1 cellular context compared by ENCODE assay signal in the genomic region with DNA sequence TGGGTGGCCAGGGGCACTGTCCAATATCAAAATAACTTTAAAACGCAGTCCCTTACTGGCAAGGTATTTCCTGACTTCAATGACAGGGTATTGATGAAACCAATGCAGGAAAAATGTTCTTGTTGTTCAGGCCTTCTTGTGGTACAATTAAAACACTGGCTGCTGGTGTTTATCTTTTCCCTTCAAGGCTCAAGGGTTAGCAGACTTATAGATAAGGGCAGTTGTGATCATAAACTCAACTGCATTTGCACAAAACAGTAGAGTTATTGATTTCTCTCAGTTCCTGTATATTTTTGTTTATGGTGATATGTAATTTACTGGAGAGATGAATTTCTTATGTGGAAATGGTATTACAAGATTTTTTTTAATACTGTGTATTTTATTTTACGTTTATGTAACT.
TF ChIP-seq lines count a peak whose summit lies in the region.

No MANE protein-coding gene starts in this region.

TF ChIP-seq in K562, 482 proteins besides CTCF, POLR2A, EP300 and RAD21:
- TF ChIP-seq, protein P1, sequence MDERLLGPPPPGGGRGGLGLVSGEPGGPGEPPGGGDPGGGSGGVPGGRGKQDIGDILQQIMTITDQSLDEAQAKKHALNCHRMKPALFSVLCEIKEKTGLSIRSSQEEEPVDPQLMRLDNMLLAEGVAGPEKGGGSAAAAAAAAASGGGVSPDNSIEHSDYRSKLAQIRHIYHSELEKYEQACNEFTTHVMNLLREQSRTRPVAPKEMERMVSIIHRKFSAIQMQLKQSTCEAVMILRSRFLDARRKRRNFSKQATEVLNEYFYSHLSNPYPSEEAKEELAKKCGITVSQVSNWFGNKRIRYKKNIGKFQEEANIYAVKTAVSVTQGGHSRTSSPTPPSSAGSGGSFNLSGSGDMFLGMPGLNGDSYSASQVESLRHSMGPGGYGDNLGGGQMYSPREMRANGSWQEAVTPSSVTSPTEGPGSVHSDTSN (CRISPR knock-in tag; IDR thresholded peaks at IDR 0.05; ENCODE audit: low read depth): no peak
- TF ChIP-seq, protein P1 (tag; conservative IDR thresholded peaks at IDR 0.05; ENCODE audit: low read depth): no peak; the same call in 1 of the 2 replicates
- TF ChIP-seq TCF3 (CRISPR knock-in tag; IDR thresholded peaks at IDR 0.05): peak; percentile 38
- no peak for TF ChIP-seq HNRNPUL1 (IDR thresholded peaks at IDR 0.05; ENCODE audit: low read length)
- no peak for TF ChIP-seq SAP30 (IDR thresholded peaks at IDR 0.05; ENCODE audit: borderline replicate concordance, insufficient read depth, low read depth, low read length, poor library complexity, severe bottlenecking)
- TF ChIP-seq, protein P2, sequence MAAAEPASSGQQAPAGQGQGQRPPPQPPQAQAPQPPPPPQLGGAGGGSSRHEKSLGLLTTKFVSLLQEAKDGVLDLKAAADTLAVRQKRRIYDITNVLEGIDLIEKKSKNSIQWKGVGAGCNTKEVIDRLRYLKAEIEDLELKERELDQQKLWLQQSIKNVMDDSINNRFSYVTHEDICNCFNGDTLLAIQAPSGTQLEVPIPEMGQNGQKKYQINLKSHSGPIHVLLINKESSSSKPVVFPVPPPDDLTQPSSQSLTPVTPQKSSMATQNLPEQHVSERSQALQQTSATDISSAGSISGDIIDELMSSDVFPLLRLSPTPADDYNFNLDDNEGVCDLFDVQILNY (CRISPR knock-in tag; IDR thresholded peaks at IDR 0.05): no peak
- peak; percentile 34 for TF ChIP-seq CBFA2T3 (IDR thresholded peaks at IDR 0.05)
- TF ChIP-seq DPF2 (IDR thresholded peaks at IDR 0.05): peak; percentile 29; the same call in 1 of the 2 replicates
- 0 out of 4 replicates have a peak, but pooled peaks of 1 of the 2 experiments have one; percentile 22 for TF ChIP-seq FOXK2 (conservative IDR thresholded peaks at IDR 0.05 in 1 of 2, IDR thresholded peaks at IDR 0.05 in 1 of 2; ENCODE audit: low read depth in 2 of 2)
- TF ChIP-seq ARID1B (IDR thresholded peaks at IDR 0.05): peak; percentile 57; the same call in 1 of the 2 replicates
- peak; percentile 19; the same call in 1 of the 2 replicates for TF ChIP-seq SMARCA4 (IDR thresholded peaks at IDR 0.05)
